Comparison of ENCODE assay signal across 20 cellular contexts in the genomic region with DNA sequence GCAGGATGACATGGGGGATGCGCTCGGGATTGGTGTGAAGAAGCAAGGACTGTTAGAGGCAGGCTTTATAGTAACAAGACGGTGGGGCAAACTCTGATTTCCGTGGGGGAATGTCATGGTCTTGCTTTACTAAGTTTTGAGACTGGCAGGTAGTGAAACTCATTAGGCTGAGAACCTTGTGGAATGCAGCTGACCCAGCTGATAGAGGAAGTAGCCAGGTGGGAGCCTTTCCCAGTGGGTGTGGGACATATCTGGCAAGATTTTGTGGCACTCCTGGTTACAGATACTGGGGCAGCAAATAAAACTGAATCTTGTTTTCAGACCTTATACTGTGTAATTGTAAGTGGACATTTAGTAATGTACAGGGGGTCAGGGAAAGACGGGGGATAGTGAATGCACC. TPM values are rescaled to one million over a fixed set of nuclear protein-coding genes. Genes with fewer than 3 reads are reported as not detected.
DNase-seq lines count a peak whose midpoint lies in the region; ATAC-seq and TF ChIP-seq lines count a peak whose summit lies in the region.
"Had no signal": no experiment of that assay in that cellular context is flagged by ENCODE, and none has a peak within 500 bp of the region (broad histone marks: within the 10 kb centered on the region; RNA-seq: fewer than 3 reads in every experiment).

No MANE protein-coding gene starts in this region.

- H3K36me3 Mint-ChIP-seq in stimulated activated memory B cell treated with anti-CD40 and anti-IgM and Interleukin-4, amounts not matched to agents 10 μg/mL and 1 μg/mL and 100 μg/mL, for 72 hours: no peaks in the 10 kb centered on the region
- H3K36me3 Mint-ChIP-seq in stimulated activated effector memory CD8-positive, alpha-beta T cell treated with anti-CD3 and anti-CD28 coated beads, Interleukin-12 subunit alpha, Interleukin-12 subunit beta, amount 100 ng/mL, for 72 hours: peaks cover 5% of the 10 kb centered on the region
- H3K36me3 Mint-ChIP-seq: CD14-positive monocyte; CD8-positive, alpha-beta memory T cell had no signal

- H3K4me3 Mint-ChIP-seq in stimulated activated memory B cell treated with anti-CD40 and anti-IgM and Interleukin-4, amounts not matched to agents 10 μg/mL and 1 μg/mL and 100 μg/mL, for 72 hours: no peak overlapping the region
- H3K4me3 Mint-ChIP-seq in stimulated activated effector memory CD8-positive, alpha-beta T cell treated with anti-CD3 and anti-CD28 coated beads, Interleukin-12 subunit alpha, Interleukin-12 subunit beta, amount 100 ng/mL, for 72 hours: no peak overlapping the region
- H3K4me3 Mint-ChIP-seq: B cell; CD4-positive, alpha-beta T cell; CD8-positive, alpha-beta memory T cell; GM23338; H9 had no signal

- ATAC-seq in left colon (peak; percentile 43), GM21529 (IDR thresholded peaks at IDR 0.05; ENCODE audit: unreplicated experiment) (no peak)
- no peak for ATAC-seq in stimulated activated memory B cell treated with anti-CD40 and anti-IgM and Interleukin-4, amounts not matched to agents 10 μg/mL and 1 μg/mL and 100 μg/mL, for 72 hours
- ATAC-seq in stimulated activated effector memory CD8-positive, alpha-beta T cell treated with anti-CD3 and anti-CD28 coated beads, Interleukin-12 subunit alpha, Interleukin-12 subunit beta, amount 100 ng/mL, for 72 hours: no peak
- ATAC-seq: GM12878, GM23338, HCT116 had no signal

- peaks cover 10% of the 10 kb centered on the region for H3K27me3 Mint-ChIP-seq in stimulated activated memory B cell treated with anti-CD40 and anti-IgM and Interleukin-4, amounts not matched to agents 10 μg/mL and 1 μg/mL and 100 μg/mL, for 72 hours

- intact Hi-C loops in left colon (cut with DNase I, micrococcal nuclease): no loop called here

- no peaks in the 10 kb centered on the region for H3K9me3 Mint-ChIP-seq in stimulated activated memory B cell treated with anti-CD40 and anti-IgM and Interleukin-4, amounts not matched to agents 10 μg/mL and 1 μg/mL and 100 μg/mL, for 72 hours
- H3K9me3 Mint-ChIP-seq in stimulated activated effector memory CD8-positive, alpha-beta T cell treated with anti-CD3 and anti-CD28 coated beads, Interleukin-12 subunit alpha, Interleukin-12 subunit beta, amount 100 ng/mL, for 72 hours: no peaks in the 10 kb centered on the region
- H3K9me3 Mint-ChIP-seq: CD4-positive, alpha-beta T cell had no signal

- H3K4me1 Mint-ChIP-seq in stimulated activated memory B cell treated with anti-CD40 and anti-IgM and Interleukin-4, amounts not matched to agents 10 μg/mL and 1 μg/mL and 100 μg/mL, for 72 hours: peaks cover 20% of the 10 kb centered on the region
- H3K4me1 Mint-ChIP-seq in stimulated activated effector memory CD8-positive, alpha-beta T cell treated with anti-CD3 and anti-CD28 coated beads, Interleukin-12 subunit alpha, Interleukin-12 subunit beta, amount 100 ng/mL, for 72 hours: no peaks in the 10 kb centered on the region
- H3K4me1 Mint-ChIP-seq: CD14-positive monocyte; CD8-positive, alpha-beta memory T cell; GM23338 had no signal

- H3K27ac Mint-ChIP-seq in stimulated activated memory B cell treated with anti-CD40 and anti-IgM and Interleukin-4, amounts not matched to agents 10 μg/mL and 1 μg/mL and 100 μg/mL, for 72 hours: peak overlapping the region; percentile 49
- no peak overlapping the region for H3K27ac Mint-ChIP-seq in stimulated activated effector memory CD8-positive, alpha-beta T cell treated with anti-CD3 and anti-CD28 coated beads, Interleukin-12 subunit alpha, Interleukin-12 subunit beta, amount 100 ng/mL, for 72 hours
- H3K27ac Mint-ChIP-seq: B cell; CD14-positive monocyte; CD4-positive, alpha-beta T cell; CD8-positive, alpha-beta memory T cell; GM23338; H9 had no signal

- peak overlapping the region; percentile 100 for H3K27ac ChIP-seq in C4-2B
- H3K27ac ChIP-seq: BLaER1 had no signal

- TF ChIP-seq CTCF in C4-2B (conservative IDR thresholded peaks at IDR 0.05): no peak

- DNase-seq in left colon: no peak
- DNase-seq in stimulated activated effector memory CD8-positive, alpha-beta T cell treated with anti-CD3 and anti-CD28 coated beads, Interleukin-12 subunit alpha, Interleukin-12 subunit beta, amount 100 ng/mL, for 72 hours (ENCODE audit: low spot score in 2 of 2): no peak
- DNase-seq in NK-92 treated with Interleukin-12 subunit alpha and Interleukin-12 subunit beta, amount 100 ng/mL, for 24 hours (lab: John Stamatoyannopoulos, UW): no peak
- DNase-seq: CD4-positive, alpha-beta T cell; CD8-positive, alpha-beta memory T cell; DMS 273 treated with DMSO at 0.1 percent for 48 hours; DMS79; EL; GDM1; H9 had no signal

RNA-seq across cellular contexts. Expression of a gene that starts 7.0 kb away (rescaled TPM):
- total RNA-seq in left colon: under 1 TPM in 1 of 2 donors, not detected in 1; 0.12 TPM
- total RNA-seq: CD4-positive, alpha-beta T cell; CD8-positive, alpha-beta memory T cell; H4; H9 had no signal

RNA-seq across cellular contexts. Expression of a gene that starts 25.5 kb away (rescaled TPM):
- 10 to 100 TPM in 1 of 2 donors, 1 to 10 TPM in 1; 5.7 to 11.7 TPM for total RNA-seq in left colon
- total RNA-seq: B cell; CD4-positive, alpha-beta T cell; CD8-positive, alpha-beta memory T cell; GM12878; GM23338; H4; H9 had no signal

RNA-seq across cellular contexts. Expression of a gene that starts 31.0 kb away (rescaled TPM):
- 1 to 10 TPM; 3.5 to 6.4 TPM for total RNA-seq in left colon
- total RNA-seq: CD4-positive, alpha-beta T cell; CD8-positive, alpha-beta memory T cell; GM12878; H4 had no signal

RNA-seq across cellular contexts. Expression of a gene that starts 46.9 kb away (rescaled TPM):
- total RNA-seq in left colon: 1 to 10 TPM; 4.5 to 8.5 TPM
- total RNA-seq: B cell; CD4-positive, alpha-beta T cell; CD8-positive, alpha-beta memory T cell; GM12878; GM23338; H4; H9 had no signal

RNA-seq across cellular contexts. Expression of a gene that starts 56.7 kb away (rescaled TPM):
- 100 to 1,000 TPM; 182 to 236 TPM for total RNA-seq in left colon
- total RNA-seq: CD4-positive, alpha-beta T cell; H4 had no signal
